Comparison of ENCODE assay signal across 25 cellular contexts in genomic region chr1:19165501-19165900, GRCh38. TPM values are rescaled to one million over a fixed set of nuclear protein-coding genes. Genes with fewer than 3 reads are reported as not detected.
DNase-seq lines count a peak whose midpoint lies in the region; ATAC-seq and TF ChIP-seq lines count a peak whose summit lies in the region.
"Had no signal": no experiment of that assay in that cellular context is flagged by ENCODE, and none has a peak within 500 bp of the region (broad histone marks: within the 10 kb centered on the region; RNA-seq: fewer than 3 reads in every experiment).

No MANE protein-coding gene starts in this region.

- no peak overlapping the region for H4K8ac ChIP-seq in trophoblast cell (ENCODE audit: low read depth, low read length)

- no peak overlapping the region for H2AFZ ChIP-seq in OCI-LY3 (ENCODE audit: low read depth, low read length)
- H2AFZ ChIP-seq in trophoblast cell (ENCODE audit: insufficient read depth, low read length, poor library complexity) = no peak overlapping the region
- H2AFZ ChIP-seq: parathyroid adenoma had no signal

- H3K9ac ChIP-seq in OCI-LY3 (ENCODE audit: low read length) = no peak overlapping the region
- H3K9ac ChIP-seq in trophoblast cell (ENCODE audit: low read length) = no peak overlapping the region
- H3K9ac ChIP-seq: parathyroid adenoma had no signal

- H3K23ac ChIP-seq in trophoblast cell (ENCODE audit: low read length) = no peak overlapping the region

- H3K4me1 ChIP-seq in OCI-LY3 (ENCODE audit: low read length) (peaks cover 54% of the 10 kb centered on the region), trophoblast cell (ENCODE audit: control insufficient read depth in 1 of 2, insufficient read depth in 2 of 2, low read length in 2 of 2) (peaks cover 6 to 19% of the 10 kb centered on the region in 2 experiments)
- H3K4me1 ChIP-seq: HAP-1, parathyroid adenoma had no signal

- H2AK5ac ChIP-seq in trophoblast cell (ENCODE audit: low read length) = no peak overlapping the region

- H3K27me3 Mint-ChIP-seq in effector memory CD8-positive, alpha-beta T cell = no peaks in the 10 kb centered on the region
- no peaks in the 10 kb centered on the region for H3K27me3 Mint-ChIP-seq in stimulated activated memory B cell treated with anti-CD40 and anti-IgM and Interleukin-4, amounts not matched to agents 10 μg/mL and 1 μg/mL and 100 μg/mL, for 72 hours
- H3K27me3 Mint-ChIP-seq: central memory CD8-positive, alpha-beta T cell; natural killer cell treated with Interleukin-12 subunit alpha and Interleukin-12 subunit beta and Interleukin-15 and Interleukin-18, amount 100 ng/mL, for 72 hours; T-cell; type B pancreatic cell had no signal

- H3K18ac ChIP-seq in trophoblast cell (ENCODE audit: low read length) = no peak overlapping the region

- H3K27ac Mint-ChIP-seq in effector memory CD8-positive, alpha-beta T cell = peak overlapping the region; percentile 20 to 56
- no peak overlapping the region for H3K27ac Mint-ChIP-seq in stimulated activated memory B cell treated with anti-CD40 and anti-IgM and Interleukin-4, amounts not matched to agents 10 μg/mL and 1 μg/mL and 100 μg/mL, for 72 hours
- H3K27ac Mint-ChIP-seq: natural killer cell treated with Interleukin-12 subunit alpha and Interleukin-12 subunit beta and Interleukin-15 and Interleukin-18, amount 100 ng/mL, for 72 hours; T-cell had no signal

- ATAC-seq in effector memory CD8-positive, alpha-beta T cell (replicated peaks) = no peak
- no peak for ATAC-seq in stimulated activated memory B cell treated with anti-CD40 and anti-IgM and Interleukin-4, amounts not matched to agents 10 μg/mL and 1 μg/mL and 100 μg/mL, for 72 hours
- ATAC-seq in HG03432 (IDR thresholded peaks at IDR 0.05; ENCODE audit: unreplicated experiment) = no peak
- ATAC-seq: gastroesophageal sphincter; natural killer cell treated with Interleukin-12 subunit alpha and Interleukin-12 subunit beta and Interleukin-15 and Interleukin-18, amount 100 ng/mL, for 72 hours; T-cell had no signal

- no peaks in the 10 kb centered on the region for H3K4me1 Mint-ChIP-seq in effector memory CD8-positive, alpha-beta T cell (ENCODE audit: low read depth in 2 of 2)
- peaks cover 14% of the 10 kb centered on the region for H3K4me1 Mint-ChIP-seq in stimulated activated memory B cell treated with anti-CD40 and anti-IgM and Interleukin-4, amounts not matched to agents 10 μg/mL and 1 μg/mL and 100 μg/mL, for 72 hours
- H3K4me1 Mint-ChIP-seq: central memory CD8-positive, alpha-beta T cell; T-cell had no signal

- WGBS in trophoblast cell (ENCODE audit: extremely low coverage, insufficient coverage, insufficient read length) = no CpG with 5 or more reads among the region's 3 CpGs

- H3K79me1 ChIP-seq in trophoblast cell (ENCODE audit: low read length) = peaks cover 9% of the 10 kb centered on the region

- TF ChIP-seq CTCF in OCI-LY3 (IDR thresholded peaks at IDR 0.05; ENCODE audit: low read depth, low read length) = no peak

- H2BK5ac ChIP-seq in trophoblast cell (ENCODE audit: low read depth, low read length, poor library complexity) = peak overlapping the region; percentile 29

- peaks cover 13% of the 10 kb centered on the region for H4K20me1 ChIP-seq in OCI-LY3 (ENCODE audit: insufficient read depth, low read length)

- H3K4me3 Mint-ChIP-seq in effector memory CD8-positive, alpha-beta T cell = no peak overlapping the region
- H3K4me3 Mint-ChIP-seq in stimulated activated memory B cell treated with anti-CD40 and anti-IgM and Interleukin-4, amounts not matched to agents 10 μg/mL and 1 μg/mL and 100 μg/mL, for 72 hours = no peak overlapping the region
- H3K4me3 Mint-ChIP-seq: central memory CD8-positive, alpha-beta T cell; natural killer cell treated with Interleukin-12 subunit alpha and Interleukin-12 subunit beta and Interleukin-15 and Interleukin-18, amount 100 ng/mL, for 72 hours; T-cell had no signal

- H3K9me3 Mint-ChIP-seq in effector memory CD8-positive, alpha-beta T cell = no peaks in the 10 kb centered on the region
- no peaks in the 10 kb centered on the region for H3K9me3 Mint-ChIP-seq in stimulated activated memory B cell treated with anti-CD40 and anti-IgM and Interleukin-4, amounts not matched to agents 10 μg/mL and 1 μg/mL and 100 μg/mL, for 72 hours
- H3K9me3 Mint-ChIP-seq: central memory CD8-positive, alpha-beta T cell; natural killer cell treated with Interleukin-12 subunit alpha and Interleukin-12 subunit beta and Interleukin-15 and Interleukin-18, amount 100 ng/mL, for 72 hours; T-cell; type B pancreatic cell had no signal

- H3K9me3 ChIP-seq in OCI-LY3 (ENCODE audit: insufficient read depth, low read length) (no peaks in the 10 kb centered on the region), trophoblast cell (ENCODE audit: insufficient read depth, low read depth, low read length) (no peaks in the 10 kb centered on the region)
- H3K9me3 ChIP-seq: gastroesophageal sphincter, HAP-1 had no signal

- no peak overlapping the region for H3K14ac ChIP-seq in trophoblast cell (ENCODE audit: low read length)

- H2BK12ac ChIP-seq in trophoblast cell (ENCODE audit: low read length) = no peak overlapping the region

- H3K4me3 ChIP-seq in OCI-LY3 (ENCODE audit: low read length) (no peak overlapping the region), trophoblast cell (ENCODE audit: low read depth, low read length) (no peak overlapping the region)
- H3K4me3 ChIP-seq: gastroesophageal sphincter, HAP-1 had no signal

- H4K12ac ChIP-seq in trophoblast cell (ENCODE audit: low read depth, low read length) = no peak overlapping the region

- H2BK120ac ChIP-seq in trophoblast cell (ENCODE audit: insufficient read depth, low read length, poor library complexity) = no peak overlapping the region

- H3K79me2 ChIP-seq in OCI-LY3 (ENCODE audit: low read length) (peaks cover 33% of the 10 kb centered on the region), trophoblast cell (ENCODE audit: control insufficient read depth, insufficient read depth, low read length, poor library complexity) (no peaks in the 10 kb centered on the region)
- H3K79me2 ChIP-seq: parathyroid adenoma had no signal

- H3K36me3 ChIP-seq in OCI-LY3 (replicated peaks; ENCODE audit: low read depth, low read length) = peaks cover 86% of the 10 kb centered on the region
- peaks cover 27 to 48% of the 10 kb centered on the region in 2 experiments for H3K36me3 ChIP-seq in trophoblast cell (ENCODE audit: control insufficient read depth in 1 of 2, insufficient read depth in 2 of 2, low read length in 2 of 2)

- H3K4ac ChIP-seq in trophoblast cell (ENCODE audit: low read depth, low read length) = no peak overlapping the region

- H4K91ac ChIP-seq in trophoblast cell (ENCODE audit: low read depth, low read length) = no peak overlapping the region

- H3K27ac ChIP-seq in OCI-LY3 (ENCODE audit: low read length) (peak overlapping the region; percentile 35), trophoblast cell (ENCODE audit: low read depth, low read length) (peak overlapping the region; percentile 75)
- H3K27ac ChIP-seq: gastroesophageal sphincter had no signal

- H3K4me2 ChIP-seq in OCI-LY3 (ENCODE audit: low read length) = no peak overlapping the region; the same call in 1 of the 2 replicates
- H3K4me2 ChIP-seq in trophoblast cell (ENCODE audit: low read length) = no peak overlapping the region

- DNase-seq in HCEC 1CT (peak; percentile 2), trophoblast cell (peak; percentile 27 to 49)
- no peak for DNase-seq in effector memory CD8-positive, alpha-beta T cell
- no peak for DNase-seq in activated effector memory CD4-positive, alpha-beta T cell treated with anti-CD3 and anti-CD28 coated beads, Interleukin-2, amount 50 U/mL, for 16 hours
- no peak for DNase-seq in NK-92 treated with Interleukin-12 subunit alpha and Interleukin-12 subunit beta, amount 100 ng/mL, for 24 hours (lab: John Stamatoyannopoulos, UW)
- DNase-seq: activated CD4-positive, alpha-beta T cell treated with anti-CD3 and anti-CD28 coated beads, Interleukin-2, amount 50 U/mL, for 1 hour; activated CD8-positive, alpha-beta memory T cell treated with anti-CD3 and anti-CD28 coated beads, Interleukin-2, amount 50 U/mL, for 4 hours; activated gamma-delta T cell; erythroblast; NCI-H1417; NCI-H526 treated with DMSO at 0.1 percent for 48 hours; OCI-M1; SIG-M5; stimulated activated CD4-positive, alpha-beta T cell treated with anti-CD3 and anti-CD28 coated beads, Interleukin-2, amount 100 ng/mL, for 24 hours; stimulated activated naive CD4-positive, alpha-beta T cell treated with Interleukin-2 at 50 U/mL for 16 hours; T-cell had no signal

- peaks cover 95% of the 10 kb centered on the region for H3K36me3 Mint-ChIP-seq in effector memory CD8-positive, alpha-beta T cell (ENCODE audit: insufficient read depth)
- peaks cover 90% of the 10 kb centered on the region for H3K36me3 Mint-ChIP-seq in stimulated activated memory B cell treated with anti-CD40 and anti-IgM and Interleukin-4, amounts not matched to agents 10 μg/mL and 1 μg/mL and 100 μg/mL, for 72 hours

- H3K27me3 ChIP-seq in OCI-LY3 (ENCODE audit: low read depth, low read length) (no peaks in the 10 kb centered on the region), trophoblast cell (ENCODE audit: insufficient read depth, low read length) (no peaks in the 10 kb centered on the region)
- H3K27me3 ChIP-seq: gastroesophageal sphincter had no signal

RNA-seq across cellular contexts. Expression of gene UBR4, which starts 44.6 kb away (rescaled TPM):
- polyA plus RNA-seq in trophoblast cell (2013) = 41.6 and 42.4 TPM in 2 replicates

Comparison
In these comparisons a context has a peak if more than half of its experiments do, and no peak if none do; other contexts are left out.
1. DNase-seq: peak in HCEC 1CT (single experiment) and trophoblast cell (2 of 2); none in effector memory CD8-positive, alpha-beta T cell (0 of 3), activated effector memory CD4-positive, alpha-beta T cell treated with anti-CD3 and anti-CD28 coated beads, Interleukin-2, amount 50 U/mL, for 16 hours (single experiment) and NK-92 treated with Interleukin-12 subunit alpha and Interleukin-12 subunit beta, amount 100 ng/mL, for 24 hours (single experiment).